ENCODE assay signal across 1 cellular context in genomic region chr12:14892726-14893442, GRCh38.
TF ChIP-seq lines count a peak whose summit lies in the region.

No MANE protein-coding gene starts in this region.

TF ChIP-seq in GM23338, 12 proteins besides CTCF, POLR2A, EP300 and RAD21 (continued from another document):
- no peak for TF ChIP-seq ZNF331 (CRISPR knock-in tag; IDR thresholded peaks at IDR 0.05; ENCODE audit: low read depth)
- TF ChIP-seq, protein P1, sequence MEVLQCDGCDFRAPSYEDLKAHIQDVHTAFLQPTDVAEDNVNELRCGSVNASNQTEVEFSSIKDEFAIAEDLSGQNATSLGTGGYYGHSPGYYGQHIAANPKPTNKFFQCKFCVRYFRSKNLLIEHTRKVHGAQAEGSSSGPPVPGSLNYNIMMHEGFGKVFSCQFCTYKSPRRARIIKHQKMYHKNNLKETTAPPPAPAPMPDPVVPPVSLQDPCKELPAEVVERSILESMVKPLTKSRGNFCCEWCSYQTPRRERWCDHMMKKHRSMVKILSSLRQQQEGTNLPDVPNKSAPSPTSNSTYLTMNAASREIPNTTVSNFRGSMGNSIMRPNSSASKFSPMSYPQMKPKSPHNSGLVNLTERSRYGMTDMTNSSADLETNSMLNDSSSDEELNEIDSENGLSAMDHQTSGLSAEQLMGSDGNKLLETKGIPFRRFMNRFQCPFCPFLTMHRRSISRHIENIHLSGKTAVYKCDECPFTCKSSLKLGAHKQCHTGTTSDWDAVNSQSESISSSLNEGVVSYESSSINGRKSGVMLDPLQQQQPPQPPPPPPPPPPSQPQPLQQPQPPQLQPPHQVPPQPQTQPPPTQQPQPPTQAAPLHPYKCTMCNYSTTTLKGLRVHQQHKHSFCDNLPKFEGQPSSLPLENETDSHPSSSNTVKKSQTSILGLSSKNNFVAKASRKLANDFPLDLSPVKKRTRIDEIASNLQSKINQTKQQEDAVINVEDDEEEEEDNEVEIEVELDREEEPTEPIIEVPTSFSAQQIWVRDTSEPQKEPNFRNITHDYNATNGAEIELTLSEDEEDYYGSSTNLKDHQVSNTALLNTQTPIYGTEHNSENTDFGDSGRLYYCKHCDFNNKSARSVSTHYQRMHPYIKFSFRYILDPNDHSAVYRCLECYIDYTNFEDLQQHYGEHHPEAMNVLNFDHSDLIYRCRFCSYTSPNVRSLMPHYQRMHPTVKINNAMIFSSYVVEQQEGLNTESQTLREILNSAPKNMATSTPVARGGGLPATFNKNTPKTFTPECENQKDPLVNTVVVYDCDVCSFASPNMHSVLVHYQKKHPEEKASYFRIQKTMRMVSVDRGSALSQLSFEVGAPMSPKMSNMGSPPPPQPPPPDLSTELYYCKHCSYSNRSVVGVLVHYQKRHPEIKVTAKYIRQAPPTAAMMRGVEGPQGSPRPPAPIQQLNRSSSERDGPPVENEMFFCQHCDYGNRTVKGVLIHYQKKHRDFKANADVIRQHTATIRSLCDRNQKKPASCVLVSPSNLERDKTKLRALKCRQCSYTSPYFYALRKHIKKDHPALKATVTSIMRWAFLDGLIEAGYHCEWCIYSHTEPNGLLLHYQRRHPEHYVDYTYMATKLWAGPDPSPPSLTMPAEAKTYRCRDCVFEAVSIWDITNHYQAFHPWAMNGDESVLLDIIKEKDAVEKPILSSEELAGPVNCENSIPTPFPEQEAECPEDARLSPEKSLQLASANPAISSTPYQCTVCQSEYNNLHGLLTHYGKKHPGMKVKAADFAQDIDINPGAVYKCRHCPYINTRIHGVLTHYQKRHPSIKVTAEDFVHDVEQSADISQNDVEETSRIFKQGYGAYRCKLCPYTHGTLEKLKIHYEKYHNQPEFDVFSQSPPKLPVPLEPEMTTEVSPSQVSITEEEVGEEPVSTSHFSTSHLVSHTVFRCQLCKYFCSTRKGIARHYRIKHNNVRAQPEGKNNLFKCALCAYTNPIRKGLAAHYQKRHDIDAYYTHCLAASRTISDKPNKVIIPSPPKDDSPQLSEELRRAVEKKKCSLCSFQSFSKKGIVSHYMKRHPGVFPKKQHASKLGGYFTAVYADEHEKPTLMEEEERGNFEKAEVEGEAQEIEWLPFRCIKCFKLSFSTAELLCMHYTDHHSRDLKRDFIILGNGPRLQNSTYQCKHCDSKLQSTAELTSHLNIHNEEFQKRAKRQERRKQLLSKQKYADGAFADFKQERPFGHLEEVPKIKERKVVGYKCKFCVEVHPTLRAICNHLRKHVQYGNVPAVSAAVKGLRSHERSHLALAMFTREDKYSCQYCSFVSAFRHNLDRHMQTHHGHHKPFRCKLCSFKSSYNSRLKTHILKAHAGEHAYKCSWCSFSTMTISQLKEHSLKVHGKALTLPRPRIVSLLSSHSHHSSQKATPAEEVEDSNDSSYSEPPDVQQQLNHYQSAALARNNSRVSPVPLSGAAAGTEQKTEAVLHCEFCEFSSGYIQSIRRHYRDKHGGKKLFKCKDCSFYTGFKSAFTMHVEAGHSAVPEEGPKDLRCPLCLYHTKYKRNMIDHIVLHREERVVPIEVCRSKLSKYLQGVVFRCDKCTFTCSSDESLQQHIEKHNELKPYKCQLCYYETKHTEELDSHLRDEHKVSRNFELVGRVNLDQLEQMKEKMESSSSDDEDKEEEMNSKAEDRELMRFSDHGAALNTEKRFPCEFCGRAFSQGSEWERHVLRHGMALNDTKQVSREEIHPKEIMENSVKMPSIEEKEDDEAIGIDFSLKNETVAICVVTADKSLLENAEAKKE (CRISPR knock-in tag; IDR thresholded peaks at IDR 0.05) = no peak
- TF ChIP-seq JUNB (IDR thresholded peaks at IDR 0.05; ENCODE audit: unreplicated experiment) = no peak
- no peak for TF ChIP-seq STAT1 (IDR thresholded peaks at IDR 0.05; ENCODE audit: unreplicated experiment)
- TF ChIP-seq NANOG (IDR thresholded peaks at IDR 0.05; ENCODE audit: borderline replicate concordance) = no peak
